25 cellular contexts compared by ENCODE assay signal in the genomic region with DNA sequence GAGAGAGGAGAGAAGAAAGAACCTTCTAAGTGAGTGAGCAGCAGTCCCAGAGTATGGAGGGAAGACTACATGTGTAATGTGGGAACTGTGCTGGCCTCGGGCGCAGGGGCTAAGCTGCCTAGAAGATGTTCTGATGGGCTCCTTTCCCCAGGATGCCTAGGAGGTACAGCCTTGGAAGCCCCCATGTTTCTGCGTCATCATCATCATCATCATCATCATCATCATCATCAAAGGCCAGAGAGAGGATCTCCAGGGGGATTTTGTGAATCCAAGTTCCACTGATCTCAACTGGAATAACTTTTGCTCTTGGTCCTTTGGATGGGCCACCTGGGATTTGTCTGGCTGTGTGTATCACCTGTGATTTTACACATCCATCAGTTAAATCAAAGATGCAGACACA.
A peak's percentile ranks its signal among the peaks of the same experiment; 100 is the strongest.
DNase-seq lines count a peak whose midpoint lies in the region; ATAC-seq and TF ChIP-seq lines count a peak whose summit lies in the region.
"Had no signal": no experiment of that assay in that cellular context is flagged by ENCODE, and none has a peak within 500 bp of the region (broad histone marks: within the 10 kb centered on the region; RNA-seq: fewer than 3 reads in every experiment).

No MANE protein-coding gene starts in this region.

- peak overlapping the region; percentile 96 for H3K27ac ChIP-seq in CD4-positive, CD25-positive, alpha-beta regulatory T cell (ENCODE audit: insufficient read depth, low read length, poor library complexity, severe bottlenecking)
- H3K27ac ChIP-seq: 22Rv1, HL-60, PC-9, SJCRH30 had no signal

- peaks cover 7% of the 10 kb centered on the region for H3K9me3 Mint-ChIP-seq in activated CD4-positive, alpha-beta T cell treated with anti-CD3 and anti-CD28 coated beads, Interleukin-2, amount 10 ng/mL, durations not matched to agents 7 days and 5 days
- peaks cover 14% of the 10 kb centered on the region for H3K9me3 Mint-ChIP-seq in activated CD4-positive, alpha-beta T cell treated with anti-CD3 and anti-CD28 coated beads, Interleukin-2, amount 10 ng/mL, durations not matched to agents 24 days and 14 days
- peaks cover 0 to 17% (median 5%) of the 10 kb centered on the region in 7 donors for H3K9me3 Mint-ChIP-seq in CD4-positive, CD25-positive, alpha-beta regulatory T cell
- H3K9me3 Mint-ChIP-seq in T-cell = peaks cover 4 to 7% (median 5%) of the 10 kb centered on the region in 3 donors
- peaks cover 2 to 7% (median 5%) of the 10 kb centered on the region in 6 donors for H3K9me3 Mint-ChIP-seq in immature natural killer cell
- H3K9me3 Mint-ChIP-seq in endothelial cell (ENCODE audit: unreplicated experiment) = peaks cover 2% of the 10 kb centered on the region

- no peak overlapping the region for H3K4me3 Mint-ChIP-seq in activated CD4-positive, alpha-beta T cell treated with anti-CD3 and anti-CD28 coated beads, Interleukin-2, amount 10 ng/mL, durations not matched to agents 7 days and 5 days
- H3K4me3 Mint-ChIP-seq in activated CD4-positive, alpha-beta T cell treated with anti-CD3 and anti-CD28 coated beads, Interleukin-2, amount 10 ng/mL, durations not matched to agents 24 days and 14 days = no peak overlapping the region
- peak overlapping the region in 2 of 4 donors; percentile 21 to 47 for H3K4me3 Mint-ChIP-seq in CD4-positive, CD25-positive, alpha-beta regulatory T cell
- H3K4me3 Mint-ChIP-seq in T-cell (no peak overlapping the region), immature natural killer cell (no peak overlapping the region), endothelial cell (ENCODE audit: unreplicated experiment) (no peak overlapping the region)
- H3K4me3 Mint-ChIP-seq: B cell had no signal

- peak overlapping the region; percentile 59 for H3K27ac Mint-ChIP-seq in activated CD4-positive, alpha-beta T cell treated with anti-CD3 and anti-CD28 coated beads, Interleukin-2, amount 10 ng/mL, durations not matched to agents 7 days and 5 days
- no peak overlapping the region for H3K27ac Mint-ChIP-seq in activated CD4-positive, alpha-beta T cell treated with anti-CD3 and anti-CD28 coated beads, Interleukin-2, amount 10 ng/mL, durations not matched to agents 24 days and 14 days
- H3K27ac Mint-ChIP-seq in CD4-positive, CD25-positive, alpha-beta regulatory T cell = peak overlapping the region; percentile 99
- H3K27ac Mint-ChIP-seq in T-cell (peak overlapping the region; percentile 98), immature natural killer cell (peak overlapping the region in 5 of 6 donors; percentile 7 to 81 (median 40)), endothelial cell (ENCODE audit: unreplicated experiment) (no peak overlapping the region)
- H3K27ac Mint-ChIP-seq: B cell had no signal

- H3K9me3 ChIP-seq in CD4-positive, CD25-positive, alpha-beta regulatory T cell (ENCODE audit: control insufficient read depth in 2 of 2, low read length in 2 of 2) = peaks cover 4 to 8% of the 10 kb centered on the region in 2 experiments
- H3K9me3 ChIP-seq: SJCRH30 had no signal

- peaks cover 6% of the 10 kb centered on the region for H3K36me3 Mint-ChIP-seq in activated CD4-positive, alpha-beta T cell treated with anti-CD3 and anti-CD28 coated beads, Interleukin-2, amount 10 ng/mL, durations not matched to agents 7 days and 5 days (ENCODE audit: low read depth)
- peaks cover 6% of the 10 kb centered on the region for H3K36me3 Mint-ChIP-seq in activated CD4-positive, alpha-beta T cell treated with anti-CD3 and anti-CD28 coated beads, Interleukin-2, amount 10 ng/mL, durations not matched to agents 24 days and 14 days (ENCODE audit: low read depth)
- peaks cover 25% of the 10 kb centered on the region for H3K36me3 Mint-ChIP-seq in CD4-positive, CD25-positive, alpha-beta regulatory T cell
- H3K36me3 Mint-ChIP-seq in T-cell (peaks cover 3% of the 10 kb centered on the region), immature natural killer cell (peaks cover 14 to 16% (median 15%) of the 10 kb centered on the region in 3 donors), endothelial cell (ENCODE audit: low read depth, unreplicated experiment) (peaks cover 4% of the 10 kb centered on the region)

- DNase-seq in activated CD4-positive, alpha-beta T cell treated with anti-CD3 and anti-CD28 coated beads, Interleukin-2, amount 10 ng/mL, durations not matched to agents 7 days and 5 days = no peak
- DNase-seq in activated CD4-positive, alpha-beta T cell treated with anti-CD3 and anti-CD28 coated beads, Interleukin-2, amount 10 ng/mL, durations not matched to agents 24 days and 14 days = no peak
- DNase-seq in CD4-positive, CD25-positive, alpha-beta regulatory T cell = no peak
- no peak for DNase-seq in T-cell
- DNase-seq in immature natural killer cell = no peak
- no peak for DNase-seq in endothelial cell (ENCODE audit: low spot score)
- no peak for DNase-seq in activated gamma-delta T cell treated with Interleukin-2 at 50 U/mL for 16 hours
- DNase-seq: DMS 273 treated with DMSO at 0.1 percent for 48 hours, DMS79, EL, GDM1, HCEC 1CT, NCI-H1092 treated with DMSO at 0.1 percent for 48 hours, NCI-H1436 treated with DMSO at 0.1 percent for 48 hours, NCI-H2029, NCI-H446 treated with DMSO at 0.1 percent for 48 hours, NCI-H526, PC-9, SJCRH30 had no signal

- intact Hi-C loops in activated CD4-positive, alpha-beta T cell treated with anti-CD3 and anti-CD28 coated beads, Interleukin-2, amount 10 ng/mL, durations not matched to agents 24 days and 14 days (cut with micrococcal nuclease) = no loop called here

- POLR2A ChIA-PET in activated CD4-positive, alpha-beta T cell treated with anti-CD3 and anti-CD28 coated beads, Interleukin-2, amount 10 ng/mL, durations not matched to agents 7 days and 5 days (lab: Charles Lee) = no interaction called here
- POLR2A ChIA-PET in T-cell (lab: Charles Lee) = interaction anchor here in 1 of 2 donors (0.5 kb wide), 1 partner anchor 35 kb away, joined by 4 read pairs; no protein-coding TSS in a partner anchor

- CTCF ChIA-PET in activated CD4-positive, alpha-beta T cell treated with anti-CD3 and anti-CD28 coated beads, Interleukin-2, amount 10 ng/mL, durations not matched to agents 7 days and 5 days (lab: Charles Lee) = no interaction called here
- CTCF ChIA-PET in T-cell (lab: Charles Lee) = interaction anchor here in 1 of 2 donors (1.6 kb wide), 1 partner anchor 11 kb away, joined by 4 read pairs; no protein-coding TSS in a partner anchor

- no peak for TF ChIP-seq CTCF in endothelial cell (IDR thresholded peaks at IDR 0.05; ENCODE audit: unreplicated experiment)

- ATAC-seq in CD4-positive, CD25-positive, alpha-beta regulatory T cell (ENCODE audit: low read depth in 2 of 2) = no peak
- ATAC-seq in T-cell (replicated peaks in 1 of 4) = no peak
- no peak for ATAC-seq in HG03571 (IDR thresholded peaks at IDR 0.05; ENCODE audit: unreplicated experiment)
- ATAC-seq: Right ventricle myocardium inferior, SK-N-SH treated with all-trans-retinoic acid at 6 μM for 48 hours had no signal

- H3K36me3 ChIP-seq in CD4-positive, CD25-positive, alpha-beta regulatory T cell (ENCODE audit: control insufficient read depth, insufficient read depth, low read length) = no peaks in the 10 kb centered on the region
- H3K36me3 ChIP-seq: SJCRH30 had no signal

- no peaks in the 10 kb centered on the region for H3K27me3 Mint-ChIP-seq in activated CD4-positive, alpha-beta T cell treated with anti-CD3 and anti-CD28 coated beads, Interleukin-2, amount 10 ng/mL, durations not matched to agents 7 days and 5 days
- no peaks in the 10 kb centered on the region for H3K27me3 Mint-ChIP-seq in activated CD4-positive, alpha-beta T cell treated with anti-CD3 and anti-CD28 coated beads, Interleukin-2, amount 10 ng/mL, durations not matched to agents 24 days and 14 days
- no peaks in the 10 kb centered on the region for H3K27me3 Mint-ChIP-seq in CD4-positive, CD25-positive, alpha-beta regulatory T cell
- no peaks in the 10 kb centered on the region for H3K27me3 Mint-ChIP-seq in T-cell
- H3K27me3 Mint-ChIP-seq in immature natural killer cell (ENCODE audit: low read depth in 3 of 3) = peaks cover 0 to 1% (median 0%) of the 10 kb centered on the region in 3 donors
- no peaks in the 10 kb centered on the region for H3K27me3 Mint-ChIP-seq in endothelial cell (ENCODE audit: unreplicated experiment)
- H3K27me3 Mint-ChIP-seq: B cell had no signal

- peaks cover 31% of the 10 kb centered on the region for H3K4me1 Mint-ChIP-seq in activated CD4-positive, alpha-beta T cell treated with anti-CD3 and anti-CD28 coated beads, Interleukin-2, amount 10 ng/mL, durations not matched to agents 7 days and 5 days
- H3K4me1 Mint-ChIP-seq in activated CD4-positive, alpha-beta T cell treated with anti-CD3 and anti-CD28 coated beads, Interleukin-2, amount 10 ng/mL, durations not matched to agents 24 days and 14 days = peaks cover 22% of the 10 kb centered on the region
- H3K4me1 Mint-ChIP-seq in CD4-positive, CD25-positive, alpha-beta regulatory T cell = peaks cover 7 to 50% (median 38%) of the 10 kb centered on the region in 4 donors
- H3K4me1 Mint-ChIP-seq in T-cell (peaks cover 31 to 44% (median 38%) of the 10 kb centered on the region in 3 donors), immature natural killer cell (peaks cover 29 to 34% of the 10 kb centered on the region in 2 donors), endothelial cell (ENCODE audit: unreplicated experiment) (peaks cover 14% of the 10 kb centered on the region)

- H3K27me3 ChIP-seq in CD4-positive, CD25-positive, alpha-beta regulatory T cell (ENCODE audit: control insufficient read depth, insufficient read depth, low read length) = no peaks in the 10 kb centered on the region
- H3K27me3 ChIP-seq: SJCRH30 had no signal

- H3K4me3 ChIP-seq in CD4-positive, CD25-positive, alpha-beta regulatory T cell (ENCODE audit: low read depth, low read length) = no peak overlapping the region
- H3K4me3 ChIP-seq: PC-9, SJCRH30 had no signal

- peaks cover 14% of the 10 kb centered on the region for H3K4me1 ChIP-seq in CD4-positive, CD25-positive, alpha-beta regulatory T cell (ENCODE audit: control insufficient read depth, insufficient read depth, low read length, poor library complexity, severe bottlenecking)
- H3K4me1 ChIP-seq: SJCRH30 had no signal

Comparison
In these comparisons a context has a peak if more than half of its experiments do, and no peak if none do; other contexts are left out.
1. H3K27ac Mint-ChIP-seq: peak in activated CD4-positive, alpha-beta T cell treated with anti-CD3 and anti-CD28 coated beads, Interleukin-2, amount 10 ng/mL, durations not matched to agents 7 days and 5 days (single experiment), CD4-positive, CD25-positive, alpha-beta regulatory T cell (3 of 3), T-cell (2 of 2) and immature natural killer cell (5 of 6); none in activated CD4-positive, alpha-beta T cell treated with anti-CD3 and anti-CD28 coated beads, Interleukin-2, amount 10 ng/mL, durations not matched to agents 24 days and 14 days (single experiment) and endothelial cell (single experiment).